Comparison of ENCODE assay signal across 11 cellular contexts in genomic region chr4:163663454-163664225, GRCh38.
DNase-seq lines count a peak whose midpoint lies in the region; ATAC-seq and TF ChIP-seq lines count a peak whose summit lies in the region.
"Had no signal": no experiment of that assay in that cellular context is flagged by ENCODE, and none has a peak within 500 bp of the region (broad histone marks: within the 10 kb centered on the region; RNA-seq: fewer than 3 reads in every experiment).

No MANE protein-coding gene starts in this region.

- no peak overlapping the region for H3K27ac Mint-ChIP-seq in neural progenitor cell

- TF ChIP-seq CTCF in neural progenitor cell (IDR thresholded peaks at IDR 0.05) (no peak), right atrium auricular region (IDR thresholded peaks at IDR 0.05) (no peak)

- no peaks in the 10 kb centered on the region for H3K4me1 Mint-ChIP-seq in neural progenitor cell

- H3K27me3 ChIP-seq in neural progenitor cell (no peaks in the 10 kb centered on the region), right atrium auricular region (no peaks in the 10 kb centered on the region)
- H3K27me3 ChIP-seq: upper lobe of left lung had no signal

- no peak overlapping the region for H3K4me2 ChIP-seq in neural progenitor cell
- H3K4me2 ChIP-seq: KMS-11 had no signal

- no peak overlapping the region for H3K9ac ChIP-seq in neural progenitor cell
- H3K9ac ChIP-seq: KMS-11 had no signal

- no peak overlapping the region for H2AFZ ChIP-seq in neural progenitor cell (replicated peaks)

- ATAC-seq in GM18508 (IDR thresholded peaks at IDR 0.05; ENCODE audit: insufficient read depth, unreplicated experiment), result peak; percentile 71
- peak; percentile 80 for ATAC-seq in GM21447 (IDR thresholded peaks at IDR 0.05; ENCODE audit: unreplicated experiment)
- peak; percentile 85 for ATAC-seq in HG03159 (IDR thresholded peaks at IDR 0.05; ENCODE audit: unreplicated experiment)
- ATAC-seq in esophagus mucosa, result peak; percentile 48

- H3K79me2 ChIP-seq in neural progenitor cell (ENCODE audit: low read depth), result no peaks in the 10 kb centered on the region

- H3K9me3 ChIP-seq in neural progenitor cell (ENCODE audit: low read depth) (no peaks in the 10 kb centered on the region), right atrium auricular region (no peaks in the 10 kb centered on the region)
- H3K9me3 ChIP-seq: upper lobe of left lung had no signal

- H3K9me3 Mint-ChIP-seq in neural progenitor cell, result no peaks in the 10 kb centered on the region

- H3K36me3 ChIP-seq in neural progenitor cell (no peaks in the 10 kb centered on the region), right atrium auricular region (no peaks in the 10 kb centered on the region)
- H3K36me3 ChIP-seq: upper lobe of left lung had no signal

- H4K20me1 ChIP-seq in neural progenitor cell (ENCODE audit: low read depth), result no peaks in the 10 kb centered on the region

- no peaks in the 10 kb centered on the region for H3F3A ChIP-seq in neural progenitor cell (ENCODE audit: low read depth)

- H3K4me1 ChIP-seq in neural progenitor cell (no peaks in the 10 kb centered on the region), right atrium auricular region (no peaks in the 10 kb centered on the region)

- no peaks in the 10 kb centered on the region for H3K36me3 Mint-ChIP-seq in neural progenitor cell

- no peaks in the 10 kb centered on the region for H3K27me3 Mint-ChIP-seq in neural progenitor cell (ENCODE audit: insufficient read depth, low read depth)

- H3K4me3 ChIP-seq in neural progenitor cell (no peak overlapping the region), right atrium auricular region (no peak overlapping the region)
- H3K4me3 ChIP-seq: upper lobe of left lung had no signal

- no peak overlapping the region for H3K4me3 Mint-ChIP-seq in neural progenitor cell

- H3K27ac ChIP-seq in neural progenitor cell (no peak overlapping the region), right atrium auricular region (no peak overlapping the region)
- H3K27ac ChIP-seq: KMS-11 had no signal

- DNase-seq in neural progenitor cell (ENCODE audit: low spot score) (no peak), right atrium auricular region (ENCODE audit: low spot score) (no peak), NCI-H774 (lab: John Stamatoyannopoulos, UW) (no peak), glomerular visceral epithelial cell (ENCODE audit: extremely low spot score) (no peak)
- DNase-seq: SIG-M5, upper lobe of left lung had no signal
